In genomic region chr9:63859475-63860215, GRCh38 we compare ENCODE assay signal across 7 cellular contexts.
DNase-seq lines count a peak whose midpoint lies in the region; ATAC-seq lines count a peak whose summit lies in the region.

No MANE protein-coding gene starts in this region.

- ATAC-seq in GM21447 (IDR thresholded peaks at IDR 0.05; ENCODE audit: unreplicated experiment) (peak; percentile 77), GM18873 (IDR thresholded peaks at IDR 0.05; ENCODE audit: low FRiP score, unreplicated experiment) (no peak), GM21825 (IDR thresholded peaks at IDR 0.05; ENCODE audit: unreplicated experiment) (no peak)
- ATAC-seq in stimulated activated effector memory CD8-positive, alpha-beta T cell treated with anti-CD3 and anti-CD28 coated beads, Interleukin-12 subunit alpha, Interleukin-12 subunit beta, amount 100 ng/mL, for 72 hours = peak; percentile 64

- H3K9me3 Mint-ChIP-seq in stimulated activated effector memory CD8-positive, alpha-beta T cell treated with anti-CD3 and anti-CD28 coated beads, Interleukin-12 subunit alpha, Interleukin-12 subunit beta, amount 100 ng/mL, for 72 hours = peaks cover 11% of the 10 kb centered on the region

- no peaks in the 10 kb centered on the region for H3K4me1 Mint-ChIP-seq in stimulated activated effector memory CD8-positive, alpha-beta T cell treated with anti-CD3 and anti-CD28 coated beads, Interleukin-12 subunit alpha, Interleukin-12 subunit beta, amount 100 ng/mL, for 72 hours

- H3K4me3 Mint-ChIP-seq in stimulated activated effector memory CD8-positive, alpha-beta T cell treated with anti-CD3 and anti-CD28 coated beads, Interleukin-12 subunit alpha, Interleukin-12 subunit beta, amount 100 ng/mL, for 72 hours = peak overlapping the region; percentile 54

- peak; percentile 4 to 5 for DNase-seq in activated CD4-positive, alpha-beta T cell treated with anti-CD3 and anti-CD28 coated beads, Interleukin-2, amount 50 U/mL, for 48 hours
- DNase-seq in fibroblast of gingiva (ENCODE audit: low read depth) = peak; percentile 41
- DNase-seq in stimulated activated effector memory CD8-positive, alpha-beta T cell treated with anti-CD3 and anti-CD28 coated beads, Interleukin-12 subunit alpha, Interleukin-12 subunit beta, amount 100 ng/mL, for 72 hours (ENCODE audit: low spot score in 2 of 2) = peak in 1 of 2 donors; percentile 76
- DNase-seq in mesenteric fat pad (ENCODE audit: low spot score) = no peak

- no peaks in the 10 kb centered on the region for H3K36me3 Mint-ChIP-seq in stimulated activated effector memory CD8-positive, alpha-beta T cell treated with anti-CD3 and anti-CD28 coated beads, Interleukin-12 subunit alpha, Interleukin-12 subunit beta, amount 100 ng/mL, for 72 hours

- H3K27ac Mint-ChIP-seq in stimulated activated effector memory CD8-positive, alpha-beta T cell treated with anti-CD3 and anti-CD28 coated beads, Interleukin-12 subunit alpha, Interleukin-12 subunit beta, amount 100 ng/mL, for 72 hours = no peak overlapping the region

Comparison
In these comparisons a context has a peak if more than half of its experiments do, and no peak if none do; other contexts are left out.
1. ATAC-seq: peak in GM21447 (single experiment) and stimulated activated effector memory CD8-positive, alpha-beta T cell treated with anti-CD3 and anti-CD28 coated beads, Interleukin-12 subunit alpha, Interleukin-12 subunit beta, amount 100 ng/mL, for 72 hours (single experiment); none in GM18873 (single experiment) and GM21825 (single experiment).